13 cellular contexts compared by ENCODE assay signal in genomic region chr6:109807881-109808280, GRCh38.
DNase-seq lines count a peak whose midpoint lies in the region; ATAC-seq and TF ChIP-seq lines count a peak whose summit lies in the region.
"Had no signal": no experiment of that assay in that cellular context is flagged by ENCODE, and none has a peak within 500 bp of the region (broad histone marks: within the 10 kb centered on the region; RNA-seq: fewer than 3 reads in every experiment).

No MANE protein-coding gene starts in this region.

- no peak overlapping the region for H3K4me3 Mint-ChIP-seq in GM23338
- H3K4me3 Mint-ChIP-seq: CD4-positive, alpha-beta memory T cell; HFFc6 had no signal

- peak overlapping the region; percentile 31; the same call in 1 of the 2 replicates for H3K27ac Mint-ChIP-seq in GM23338
- H3K27ac Mint-ChIP-seq: CD4-positive, alpha-beta memory T cell; HFFc6 had no signal

- H3K36me3 ChIP-seq in GM23338 (ENCODE audit: insufficient read depth), result no peaks in the 10 kb centered on the region
- H3K36me3 ChIP-seq: HAP-1 had no signal

- no peak overlapping the region for H2AFZ ChIP-seq in GM23338

- no peaks in the 10 kb centered on the region for H3K27me3 ChIP-seq in GM23338 (ENCODE audit: insufficient read depth)

- no peak overlapping the region for H3K4me3 ChIP-seq in GM23338
- H3K4me3 ChIP-seq: HAP-1 had no signal

- no peaks in the 10 kb centered on the region for H3K9me2 ChIP-seq in GM23338 (ENCODE audit: insufficient read depth)

- DNase-seq in GM23338 (ENCODE audit: low spot score) (no peak), cerebellar cortex (ENCODE audit: low spot score) (peak; percentile 77), pons (ENCODE audit: low spot score) (peak; percentile 15), cardiac septum (ENCODE audit: low spot score) (no peak), hippocampal formation (lab: John Stamatoyannopoulos, UW) (no peak), COR-L47 (lab: John Stamatoyannopoulos, UW) (no peak)
- DNase-seq: Caco-2; CD4-positive, alpha-beta memory T cell; DMS153; DND-41; GDM1; HFFc6 had no signal

- ATAC-seq in GM23338, result no peak

- H3K27me3 Mint-ChIP-seq in GM23338 (ENCODE audit: insufficient read depth, low read depth, poor library complexity), result no peaks in the 10 kb centered on the region
- H3K27me3 Mint-ChIP-seq: CD4-positive, alpha-beta memory T cell had no signal

- H3K4me1 ChIP-seq in GM23338 (ENCODE audit: insufficient read depth), result peaks cover 11% of the 10 kb centered on the region; the same call in 1 of the 2 replicates
- H3K4me1 ChIP-seq: Caco-2, HAP-1 had no signal

- no peaks in the 10 kb centered on the region for H3F3A ChIP-seq in GM23338 (replicated peaks; ENCODE audit: low read depth)

- no peaks in the 10 kb centered on the region for H4K20me1 ChIP-seq in GM23338 (replicated peaks; ENCODE audit: insufficient read depth)

- H3K27ac ChIP-seq in GM23338 (ENCODE audit: low read depth), result no peak overlapping the region

- H3K79me2 ChIP-seq in GM23338 (replicated peaks; ENCODE audit: insufficient read depth), result no peaks in the 10 kb centered on the region

- H3K36me3 Mint-ChIP-seq in GM23338 (ENCODE audit: low read depth), result peaks cover 3% of the 10 kb centered on the region; the same call in 1 of the 3 replicates

- H3K4me1 Mint-ChIP-seq in GM23338, result peaks cover 27% of the 10 kb centered on the region; the same call in 2 of the 3 replicates

- H3K4me2 ChIP-seq in GM23338, result no peak overlapping the region

- intact Hi-C loops in cardiac septum (cut with DNase I), result no loop called here

- no peak for TF ChIP-seq CTCF in GM23338 (conservative IDR thresholded peaks at IDR 0.05; ENCODE audit: low read depth in 2 of 2)

- no peaks in the 10 kb centered on the region for H3K9me3 Mint-ChIP-seq in GM23338
- H3K9me3 Mint-ChIP-seq: CD4-positive, alpha-beta memory T cell; HFFc6 had no signal

TF ChIP-seq in GM23338, 12 proteins besides CTCF, POLR2A, EP300 and RAD21:
- TF ChIP-seq CREB1 (CRISPR knock-in tag; IDR thresholded peaks at IDR 0.05; ENCODE audit: low read depth) (no peak), REST (IDR thresholded peaks at IDR 0.05; ENCODE audit: unreplicated experiment) (no peak), POLR2AphosphoS5 (IDR thresholded peaks at IDR 0.05; ENCODE audit: low read depth) (no peak), EZH2phosphoT487 (IDR thresholded peaks at IDR 0.05; ENCODE audit: unreplicated experiment) (no peak), ZNF462 (CRISPR knock-in tag; IDR thresholded peaks at IDR 0.05) (no peak), STAT1 (IDR thresholded peaks at IDR 0.05; ENCODE audit: unreplicated experiment) (no peak), ETS1 (IDR thresholded peaks at IDR 0.05) (no peak), ZNF114 (CRISPR knock-in tag; IDR thresholded peaks at IDR 0.05) (no peak), EZH2 (IDR thresholded peaks at IDR 0.05; ENCODE audit: low read depth, unreplicated experiment) (no peak), ZNF331 (CRISPR knock-in tag; IDR thresholded peaks at IDR 0.05; ENCODE audit: low read depth) (no peak), NANOG (IDR thresholded peaks at IDR 0.05; ENCODE audit: borderline replicate concordance) (no peak), JUNB (IDR thresholded peaks at IDR 0.05; ENCODE audit: unreplicated experiment) (no peak)

Comparison
In these comparisons a context has a peak if more than half of its experiments do, and no peak if none do; other contexts are left out.
1. DNase-seq: peak in cerebellar cortex (single experiment) and pons (single experiment); none in GM23338 (single experiment), cardiac septum (single experiment), hippocampal formation (0 of 2) and COR-L47 (single experiment).